8 cellular contexts compared by ENCODE assay signal in genomic region chr19:8580710-8581281, GRCh38. TPM values are rescaled to one million over a fixed set of nuclear protein-coding genes. Genes with fewer than 3 reads are reported as not detected.
DNase-seq lines count a peak whose midpoint lies in the region; ATAC-seq and TF ChIP-seq lines count a peak whose summit lies in the region.

No MANE protein-coding gene starts in this region.

- in situ Hi-C loops in GM23248 (cut with MboI): no loop called here

- DNase-seq in C1 segment of cervical spinal cord (lab: John Stamatoyannopoulos, UW): peak in 11 of 14 donors; percentile 4 to 71 (median 36)
- DNase-seq in GM23248: peak; percentile 81
- DNase-seq in NCI-H226: peak; percentile 22
- DNase-seq in activated CD4-positive, alpha-beta T cell treated with anti-CD3 and anti-CD28 coated beads, Interleukin-2, amount 10 ng/mL, durations not matched to agents 24 days and 14 days: peak; percentile 96
- peak; percentile 88 for DNase-seq in coronary artery (ENCODE audit: low spot score)
- DNase-seq in right lobe of liver: peak; percentile 84 to 88 (median 86)
- DNase-seq in stimulated activated CD8-positive, alpha-beta memory T cell treated with anti-CD3 and anti-CD28 coated beads, Interleukin-12 subunit alpha, Interleukin-12 subunit beta, amount 100 ng/mL, for 24 hours (ENCODE audit: extremely low read depth): peak; percentile 49

- TF ChIP-seq CTCF in coronary artery (IDR thresholded peaks at IDR 0.05) (peak; percentile 100), right lobe of liver (IDR thresholded peaks at IDR 0.05) (peak; percentile 97 to 100 (median 99))

- H3K9me3 ChIP-seq in GM23248 (ENCODE audit: low read depth): no peaks in the 10 kb centered on the region
- H3K9me3 ChIP-seq in right lobe of liver: no peaks in the 10 kb centered on the region

- peak; percentile 75 to 85 (median 78) for ATAC-seq in right lobe of liver
- ATAC-seq in HG03520 (IDR thresholded peaks at IDR 0.05; ENCODE audit: unreplicated experiment): no peak

- no peak overlapping the region for H3K4me3 Mint-ChIP-seq in activated CD4-positive, alpha-beta T cell treated with anti-CD3 and anti-CD28 coated beads, Interleukin-2, amount 10 ng/mL, durations not matched to agents 24 days and 14 days

- H3K9ac ChIP-seq in GM23248: no peak overlapping the region

- peak overlapping the region; percentile 52 for H3K4me2 ChIP-seq in GM23248 (ENCODE audit: unreplicated experiment)

- no peak overlapping the region for H3K27ac ChIP-seq in GM23248
- H3K27ac ChIP-seq in coronary artery: no peak overlapping the region
- no peak overlapping the region for H3K27ac ChIP-seq in right lobe of liver

- peaks cover 5% of the 10 kb centered on the region; the same call in 1 of the 2 replicates for H3K4me1 ChIP-seq in GM23248 (ENCODE audit: insufficient read depth)
- peaks cover 0 to 10% (median 0%) of the 10 kb centered on the region in 4 donors for H3K4me1 ChIP-seq in right lobe of liver

- no peak overlapping the region for H3K27ac Mint-ChIP-seq in activated CD4-positive, alpha-beta T cell treated with anti-CD3 and anti-CD28 coated beads, Interleukin-2, amount 10 ng/mL, durations not matched to agents 24 days and 14 days

- no peak overlapping the region for H2AFZ ChIP-seq in GM23248

- no peaks in the 10 kb centered on the region for H3K79me2 ChIP-seq in GM23248 (ENCODE audit: insufficient read depth)

- H3K36me3 ChIP-seq in GM23248 (ENCODE audit: low read depth) (no peaks in the 10 kb centered on the region), right lobe of liver (no peaks in the 10 kb centered on the region)

- intact Hi-C loops in activated CD4-positive, alpha-beta T cell treated with anti-CD3 and anti-CD28 coated beads, Interleukin-2, amount 10 ng/mL, durations not matched to agents 24 days and 14 days (cut with micrococcal nuclease): loop anchor here (2.0 to 10.0 kb wide), 2 partner anchors 62 to 114 kb away; partner anchors contain the start of gene ACTL9
- intact Hi-C loops in right lobe of liver (cut with DNase I): loop anchor here in 1 of 2 donors (5.0 kb wide), 1 partner anchor 62 kb away; no protein-coding TSS in a partner anchor

- H4K20me1 ChIP-seq in GM23248 (ENCODE audit: insufficient read depth): no peaks in the 10 kb centered on the region

- H3K9me3 Mint-ChIP-seq in activated CD4-positive, alpha-beta T cell treated with anti-CD3 and anti-CD28 coated beads, Interleukin-2, amount 10 ng/mL, durations not matched to agents 24 days and 14 days: no peaks in the 10 kb centered on the region

- peaks cover 4% of the 10 kb centered on the region for H3K27me3 Mint-ChIP-seq in activated CD4-positive, alpha-beta T cell treated with anti-CD3 and anti-CD28 coated beads, Interleukin-2, amount 10 ng/mL, durations not matched to agents 24 days and 14 days

- H3K4me1 Mint-ChIP-seq in activated CD4-positive, alpha-beta T cell treated with anti-CD3 and anti-CD28 coated beads, Interleukin-2, amount 10 ng/mL, durations not matched to agents 24 days and 14 days: peaks cover 26% of the 10 kb centered on the region

- no peaks in the 10 kb centered on the region; the same call in 1 of the 2 replicates for H3F3A ChIP-seq in GM23248 (ENCODE audit: insufficient read depth)

- H3K9me2 ChIP-seq in GM23248 (ENCODE audit: insufficient read depth): no peaks in the 10 kb centered on the region

- H3K4me3 ChIP-seq in GM23248 (no peak overlapping the region), coronary artery (no peak overlapping the region), right lobe of liver (no peak overlapping the region)

- peaks cover under 1% of the 10 kb centered on the region for H3K36me3 Mint-ChIP-seq in activated CD4-positive, alpha-beta T cell treated with anti-CD3 and anti-CD28 coated beads, Interleukin-2, amount 10 ng/mL, durations not matched to agents 24 days and 14 days (ENCODE audit: low read depth)

- WGBS in GM23248 (ENCODE audit: low coverage in 1 of 2, low lambda C conversion rate in 2 of 2, missing lambda C conversion rate in 2 of 2), 2 experiments: 2 to 4% methylated on average over 17 to 21 of the region's 21 CpGs
- WGBS in right lobe of liver (ENCODE audit: insufficient coverage, low coverage, low lambda C conversion rate, missing lambda C conversion rate): 6% methylated on average over 8 of the region's 21 CpGs

- H3K27me3 ChIP-seq in GM23248 (replicated peaks; ENCODE audit: insufficient read depth): no peaks in the 10 kb centered on the region
- no peaks in the 10 kb centered on the region for H3K27me3 ChIP-seq in right lobe of liver

- TF ChIP-seq POLR2A in right lobe of liver (IDR thresholded peaks at IDR 0.05): no peak

RNA-seq across cellular contexts. Expression of gene MYO1F, which starts 3.6 kb away (rescaled TPM):
- total RNA-seq in GM23248 (2014; rRNA removed; shearing (Covaris generic)): 0.54 and 9.0 TPM in 2 replicates
- 1.1 and 1.6 TPM in 2 replicates for polyA plus RNA-seq in GM23248 (2016; fragmentation: Nextera tagmentation; extraction: Ambion mirVana)
- total RNA-seq in activated CD4-positive, alpha-beta T cell treated with anti-CD3 and anti-CD28 coated beads, Interleukin-2, amount 10 ng/mL, durations not matched to agents 24 days and 14 days: 33.0 and 37.9 TPM in 2 replicates
- total RNA-seq in right lobe of liver: 10 to 100 TPM in 4 of 6 experiments, 1 to 10 TPM in 2; 7.9 to 21.5 (median 10.2) TPM

RNA-seq across cellular contexts. Expression of gene ADAMTS10, which starts 29.7 kb away (rescaled TPM):
- total RNA-seq in GM23248 (2014; rRNA removed; shearing (Covaris generic)): 12.2 and 12.9 TPM in 2 replicates
- 3.5 and 4.3 TPM in 2 replicates for polyA plus RNA-seq in GM23248 (2016; fragmentation: Nextera tagmentation; extraction: Ambion mirVana)
- 2.4 and 2.5 TPM in 2 replicates for total RNA-seq in activated CD4-positive, alpha-beta T cell treated with anti-CD3 and anti-CD28 coated beads, Interleukin-2, amount 10 ng/mL, durations not matched to agents 24 days and 14 days
- 10 to 100 TPM in 3 of 6 experiments, 1 to 10 TPM in 3; 5.0 to 12.2 (median 9.3) TPM for total RNA-seq in right lobe of liver

RNA-seq across cellular contexts. Expression of gene NFILZ, which starts 49.6 kb away (rescaled TPM):
- not detected in 2 replicates for total RNA-seq in GM23248 (2014; rRNA removed; shearing (Covaris generic))
- not detected in 2 replicates for polyA plus RNA-seq in GM23248 (2016; fragmentation: Nextera tagmentation; extraction: Ambion mirVana)
- not detected in 2 replicates for total RNA-seq in activated CD4-positive, alpha-beta T cell treated with anti-CD3 and anti-CD28 coated beads, Interleukin-2, amount 10 ng/mL, durations not matched to agents 24 days and 14 days
- not detected for total RNA-seq in right lobe of liver

Comparison
In these comparisons a context has a peak if more than half of its experiments do, and no peak if none do; other contexts are left out.
1. DNase-seq: peak in every context shown above with its lines; median percentile 96 in activated CD4-positive, alpha-beta T cell treated with anti-CD3 and anti-CD28 coated beads, Interleukin-2, amount 10 ng/mL, durations not matched to agents 24 days and 14 days; 88 in coronary artery; 86 in right lobe of liver; 81 in GM23248; 49 in stimulated activated CD8-positive, alpha-beta memory T cell treated with anti-CD3 and anti-CD28 coated beads, Interleukin-12 subunit alpha, Interleukin-12 subunit beta, amount 100 ng/mL, for 24 hours; 36 in C1 segment of cervical spinal cord; 22 in NCI-H226.